8 cellular contexts compared by ENCODE assay signal in genomic region chr1:159826436-159827101, GRCh38. TPM values are rescaled to one million over a fixed set of nuclear protein-coding genes. Genes with fewer than 3 reads are reported as not detected.
DNase-seq lines count a peak whose midpoint lies in the region; ATAC-seq and TF ChIP-seq lines count a peak whose summit lies in the region.

SLAMF8 (plus strand) TSS chr1:159826873; CDS start chr1:159826899, 26 bp downstream.

- H3K4me1 ChIP-seq in heart left ventricle, result peaks cover 0 to 74% (median 0%) of the 10 kb centered on the region in 12 donors

- H3K4me3 Mint-ChIP-seq in activated CD4-positive, alpha-beta T cell treated with anti-CD3 and anti-CD28 coated beads, Interleukin-2, amount 10 ng/mL, durations not matched to agents 24 days and 14 days, result peak within 1 kb of the TSS; percentile 64

- ATAC-seq in HG02610 (IDR thresholded peaks at IDR 0.05; ENCODE audit: unreplicated experiment), result peak; percentile 60
- ATAC-seq in heart left ventricle, result peak; percentile 11 to 71 (median 44)
- ATAC-seq in HG03354 (IDR thresholded peaks at IDR 0.05; ENCODE audit: poor library complexity, severe bottlenecking, unreplicated experiment), result no peak

- H3K4me1 Mint-ChIP-seq in activated CD4-positive, alpha-beta T cell treated with anti-CD3 and anti-CD28 coated beads, Interleukin-2, amount 10 ng/mL, durations not matched to agents 24 days and 14 days, result peaks cover 51% of the 10 kb centered on the region

- H3K27me3 Mint-ChIP-seq in activated CD4-positive, alpha-beta T cell treated with anti-CD3 and anti-CD28 coated beads, Interleukin-2, amount 10 ng/mL, durations not matched to agents 24 days and 14 days, result peaks cover 32% of the 10 kb centered on the region

- H3K4me3 ChIP-seq in heart left ventricle, result peak within 1 kb of the TSS in 4 of 12 donors; percentile 4 to 58 (median 8)

- H3K27ac Mint-ChIP-seq in activated CD4-positive, alpha-beta T cell treated with anti-CD3 and anti-CD28 coated beads, Interleukin-2, amount 10 ng/mL, durations not matched to agents 24 days and 14 days, result peak within 1 kb of the TSS; percentile 78

- TF ChIP-seq CTCF in heart left ventricle (IDR thresholded peaks at IDR 0.05), result no peak

- H3K27me3 ChIP-seq in heart left ventricle, result peaks cover 0 to 13% (median 0%) of the 10 kb centered on the region in 9 donors

- peak within 1 kb of the TSS in 2 of 12 donors; percentile 13 to 91 for H3K27ac ChIP-seq in heart left ventricle

- intact Hi-C loops in activated CD4-positive, alpha-beta T cell treated with anti-CD3 and anti-CD28 coated beads, Interleukin-2, amount 10 ng/mL, durations not matched to agents 24 days and 14 days (cut with micrococcal nuclease), result no loop called here
- intact Hi-C loops in heart left ventricle (cut with DNase I), result no loop called here

- WGBS in heart left ventricle, 4 donors, result 60 to 73% (median 67%) methylated on average over 11 of the region's 11 CpGs

- TF ChIP-seq POLR2A in heart left ventricle (IDR thresholded peaks at IDR 0.05), result no peak

- peak; percentile 88 for DNase-seq in activated CD4-positive, alpha-beta T cell treated with anti-CD3 and anti-CD28 coated beads, Interleukin-2, amount 10 ng/mL, durations not matched to agents 24 days and 14 days
- DNase-seq in heart left ventricle (peak in 3 of 5 donors; percentile 40 to 48 (median 45)), NCI-H69 (lab: John Stamatoyannopoulos, UW) (no peak), DMS53 treated with DMSO at 0.1 percent for 48 hours (lab: John Stamatoyannopoulos, UW; ENCODE audit: unreplicated experiment) (no peak), NCI-H524 treated with DMSO at 0.1 percent for 48 hours (lab: John Stamatoyannopoulos, UW) (no peak)
- DNase-seq in stimulated activated CD8-positive, alpha-beta memory T cell treated with anti-CD3 and anti-CD28 coated beads, Interleukin-12 subunit alpha, Interleukin-12 subunit beta, amount 100 ng/mL, for 24 hours (ENCODE audit: extremely low read depth), result peak; percentile 21

- H3K9me3 ChIP-seq in heart left ventricle, result no peaks in the 10 kb centered on the region

- H3K9me3 Mint-ChIP-seq in activated CD4-positive, alpha-beta T cell treated with anti-CD3 and anti-CD28 coated beads, Interleukin-2, amount 10 ng/mL, durations not matched to agents 24 days and 14 days, result peaks cover 3% of the 10 kb centered on the region

- no peaks in the 10 kb centered on the region for H3K36me3 Mint-ChIP-seq in activated CD4-positive, alpha-beta T cell treated with anti-CD3 and anti-CD28 coated beads, Interleukin-2, amount 10 ng/mL, durations not matched to agents 24 days and 14 days (ENCODE audit: low read depth)

- H3K36me3 ChIP-seq in heart left ventricle, result no peaks in the 10 kb centered on the region

RNA-seq across cellular contexts. Expression of gene SLAMF8, which starts in this region (rescaled TPM):
- 1.1 and 1.2 TPM in 2 replicates for total RNA-seq in activated CD4-positive, alpha-beta T cell treated with anti-CD3 and anti-CD28 coated beads, Interleukin-2, amount 10 ng/mL, durations not matched to agents 24 days and 14 days
- 10 to 100 TPM in 1 of 9 donors, 1 to 10 TPM in 7, under 1 TPM in 1; 0.79 to 44.9 (median 1.8) TPM for total RNA-seq in heart left ventricle
- polyA plus RNA-seq in heart left ventricle, result 1 to 10 TPM in 1 of 2 donors, under 1 TPM in 1; 0.50 to 1.5 TPM

Comparison
In these comparisons a context has a peak if more than half of its experiments do, and no peak if none do; other contexts are left out.
1. DNase-seq: peak in activated CD4-positive, alpha-beta T cell treated with anti-CD3 and anti-CD28 coated beads, Interleukin-2, amount 10 ng/mL, durations not matched to agents 24 days and 14 days (single experiment), heart left ventricle (3 of 5) and stimulated activated CD8-positive, alpha-beta memory T cell treated with anti-CD3 and anti-CD28 coated beads, Interleukin-12 subunit alpha, Interleukin-12 subunit beta, amount 100 ng/mL, for 24 hours (single experiment); none in NCI-H69 (single experiment), DMS53 treated with DMSO at 0.1 percent for 48 hours (single experiment) and NCI-H524 treated with DMSO at 0.1 percent for 48 hours (single experiment).